Comparison of ENCODE assay signal across 8 cellular contexts in genomic region chr20:33095902-33096584, GRCh38. TPM values are rescaled to one million over a fixed set of nuclear protein-coding genes. Genes with fewer than 3 reads are reported as not detected.
DNase-seq lines count a peak whose midpoint lies in the region; ATAC-seq, FAIRE-seq and TF ChIP-seq lines count a peak whose summit lies in the region.
"Not testable (repeated sequence)": the region's sequence is repeated elsewhere in the genome, so short reads cannot be mapped to it uniquely, and the experiment has no call there.

No MANE protein-coding gene starts in this region.

- CTCF ChIA-PET in endothelial cell of umbilical vein (lab: Charles Lee), result interaction anchor here (0.5 to 2.4 kb wide), 12 partner anchors 8 to 979 kb away, joined by 3 to 27 read pairs (median 3); no protein-coding TSS in a partner anchor

- not testable (repeated sequence) for H3K27ac Mint-ChIP-seq in activated T-cell treated with anti-CD3 and anti-CD28 coated beads, Interleukin-2, amount 50 U/mL, for 24 hours

- not testable (repeated sequence) for TF ChIP-seq POLR2A in endothelial cell of umbilical vein (IDR thresholded peaks at IDR 0.05; ENCODE audit: low read depth, low read length)

- not testable (repeated sequence) for H3K9ac ChIP-seq in endothelial cell of umbilical vein (replicated peaks; ENCODE audit: extremely low read depth, insufficient read depth, low read length)

- H3K27ac ChIP-seq in endothelial cell of umbilical vein (ENCODE audit: insufficient read depth, low read depth, low read length), result not testable (repeated sequence)

- POLR2A ChIA-PET in endothelial cell of umbilical vein (lab: Charles Lee), result interaction anchor here (0.6 kb wide), 1 partner anchor 1080 kb away, joined by 3 read pairs; no protein-coding TSS in a partner anchor

- H3K36me3 Mint-ChIP-seq in activated T-cell treated with anti-CD3 and anti-CD28 coated beads, Interleukin-2, amount 50 U/mL, for 24 hours (ENCODE audit: low read depth), result not testable (repeated sequence)

- ATAC-seq in GM18498 (IDR thresholded peaks at IDR 0.05; ENCODE audit: unreplicated experiment), result peak; percentile 55

- H2AFZ ChIP-seq in endothelial cell of umbilical vein (ENCODE audit: low read depth, low read length), result not testable (repeated sequence)

- not testable (repeated sequence) for H3K4me1 ChIP-seq in endothelial cell of umbilical vein (ENCODE audit: control insufficient read depth, extremely low read depth, insufficient read depth, low read length)

- H3K4me3 Mint-ChIP-seq in activated T-cell treated with anti-CD3 and anti-CD28 coated beads, Interleukin-2, amount 50 U/mL, for 24 hours, result not testable (repeated sequence)

- H3K9me3 Mint-ChIP-seq in activated T-cell treated with anti-CD3 and anti-CD28 coated beads, Interleukin-2, amount 50 U/mL, for 24 hours, result not testable (repeated sequence)

- not testable (repeated sequence) for H3K4me2 ChIP-seq in endothelial cell of umbilical vein (ENCODE audit: insufficient read depth, low read length)

- intact Hi-C loops in endothelial cell of umbilical vein (cut with micrococcal nuclease), result loop anchor here (1.0 kb wide), 2 partner anchors 190 to 194 kb away; no protein-coding TSS in a partner anchor

- not testable (repeated sequence) for H3K79me2 ChIP-seq in endothelial cell of umbilical vein (ENCODE audit: control insufficient read depth, insufficient read depth, low read length)

- peak; percentile 88 for FAIRE-seq in endothelial cell of umbilical vein (lab: Jason Lieb, UNC)

- dilution Hi-C loops in endothelial cell of umbilical vein (cut with MboI; ENCODE audit: extremely low pct_ligation_motif_present, low sequenced_read_pairs), result not testable (repeated sequence)

- not testable (repeated sequence) for H3K27me3 ChIP-seq in endothelial cell of umbilical vein (ENCODE audit: control insufficient read depth in 2 of 2, insufficient read depth in 2 of 2, low read length in 2 of 2)

- BruUV-seq in endothelial cell of umbilical vein (replicated peaks; lab: Mats Ljungman, UMichigan), result not testable (repeated sequence)

- not testable (repeated sequence) for H3K4me1 Mint-ChIP-seq in activated T-cell treated with anti-CD3 and anti-CD28 coated beads, Interleukin-2, amount 50 U/mL, for 24 hours (ENCODE audit: low read depth)

- H4K20me1 ChIP-seq in endothelial cell of umbilical vein (replicated peaks; ENCODE audit: control insufficient read depth, extremely low read depth, insufficient read depth, low read length), result not testable (repeated sequence)

- H3K9me1 ChIP-seq in endothelial cell of umbilical vein (replicated peaks; ENCODE audit: control insufficient read depth, extremely low read depth, insufficient read depth, low read length), result not testable (repeated sequence)

- H3K4me3 ChIP-seq in AG10803 (ENCODE audit: low read length); endothelial cell of umbilical vein (replicated peaks in 1 of 3; ENCODE audit: insufficient read depth in 1 of 3, low read depth in 1 of 3, low read length in 3 of 3): not testable (repeated sequence)

- DNase-seq in AG10803 (ENCODE audit: low read depth) (peak; percentile 58), NCI-H146 (lab: John Stamatoyannopoulos, UW) (peak; percentile 39), RPMI7951 (ENCODE audit: low read depth) (peak; percentile 64), endothelial cell of umbilical vein (ENCODE audit: low read depth, low spot score) (peak; percentile 50), kidney tubule cell (ENCODE audit: low spot score) (peak; percentile 64)
- DNase-seq in activated T-cell treated with anti-CD3 and anti-CD28 coated beads, Interleukin-2, amount 50 U/mL, for 24 hours, result peak; percentile 34
- DNase-seq in stimulated activated CD4-positive, alpha-beta T cell treated with anti-CD3 and anti-CD28 coated beads, Interleukin-12 subunit alpha, Interleukin-12 subunit beta, amount 100 ng/mL, for 48 hours (ENCODE audit: low read depth in 2 of 3, low spot score in 1 of 3), result peak; percentile 7 to 29 (median 7)

- H3K27me3 Mint-ChIP-seq in activated T-cell treated with anti-CD3 and anti-CD28 coated beads, Interleukin-2, amount 50 U/mL, for 24 hours, result not testable (repeated sequence)

- TF ChIP-seq CTCF in AG10803 (conservative IDR thresholded peaks at IDR 0.05; ENCODE audit: low read length) (peak; percentile 82), endothelial cell of umbilical vein (IDR thresholded peaks at IDR 0.05; ENCODE audit: extremely low read depth in 1 of 2, insufficient read depth in 1 of 2, low read depth in 1 of 2, low read length in 2 of 2) (peak; percentile 60 to 61)

- not testable (repeated sequence) for H3K36me3 ChIP-seq in endothelial cell of umbilical vein (ENCODE audit: control insufficient read depth in 2 of 2, extremely low read depth in 1 of 2, insufficient read depth in 2 of 2, low read length in 2 of 2)

- H3K9me3 ChIP-seq in endothelial cell of umbilical vein (replicated peaks; ENCODE audit: control insufficient read depth, insufficient read depth, low read length), result not testable (repeated sequence)

TF ChIP-seq in endothelial cell of umbilical vein, 7 proteins besides CTCF, POLR2A, EP300 and RAD21:
- TF ChIP-seq MAX (IDR thresholded peaks at IDR 0.05; ENCODE audit: insufficient read depth, insufficient read length), result peak; percentile 71

RNA-seq across cellular contexts. Expression of gene BPIFB4, which starts 16.6 kb away (rescaled TPM):
- not detected in 2 replicates for total RNA-seq in RPMI7951 (2014; rRNA removed; shearing (Covaris generic))
- total RNA-seq in endothelial cell of umbilical vein, result not detected in 2 replicates
- not detected in 2 replicates for polyA plus RNA-seq in endothelial cell of umbilical vein
- not detected in 2 replicates for polyA plus RNA-seq in endothelial cell of umbilical vein (2011; cell fraction: cytosol; rRNA removed)
- not detected in 2 replicates for polyA plus RNA-seq in endothelial cell of umbilical vein (2011; cell fraction: nucleus; rRNA removed)
- polyA plus RNA-seq in endothelial cell of umbilical vein (2012), result not detected in 2 replicates
- polyA minus RNA-seq in endothelial cell of umbilical vein, result not detected in 2 replicates
- polyA minus RNA-seq in endothelial cell of umbilical vein (2011; cell fraction: cytosol; rRNA and poly(A)+ RNA removed), result not detected
- not detected in 2 replicates for polyA minus RNA-seq in endothelial cell of umbilical vein (2011; cell fraction: nucleus; rRNA and poly(A)+ RNA removed)

RNA-seq across cellular contexts. Expression of gene BPIFB3, which starts 42.3 kb away (rescaled TPM):
- not detected in 2 replicates for total RNA-seq in RPMI7951 (2014; rRNA removed; shearing (Covaris generic))
- not detected in 2 replicates for total RNA-seq in endothelial cell of umbilical vein
- polyA plus RNA-seq in endothelial cell of umbilical vein, result not detected in 2 replicates
- not detected in 2 replicates for polyA plus RNA-seq in endothelial cell of umbilical vein (2011; cell fraction: cytosol; rRNA removed)
- not detected in 2 replicates for polyA plus RNA-seq in endothelial cell of umbilical vein (2011; cell fraction: nucleus; rRNA removed)
- polyA plus RNA-seq in endothelial cell of umbilical vein (2012), result not detected in 2 replicates
- not detected in 2 replicates for polyA minus RNA-seq in endothelial cell of umbilical vein
- polyA minus RNA-seq in endothelial cell of umbilical vein (2011; cell fraction: cytosol; rRNA and poly(A)+ RNA removed), result not detected
- not detected in 2 replicates for polyA minus RNA-seq in endothelial cell of umbilical vein (2011; cell fraction: nucleus; rRNA and poly(A)+ RNA removed)

Comparison
In these comparisons a context has a peak if more than half of its experiments do, and no peak if none do; other contexts are left out.
1. DNase-seq: peak in every context shown above with its lines; median percentile 64 in RPMI7951; 64 in kidney tubule cell; 58 in AG10803; 50 in endothelial cell of umbilical vein; 39 in NCI-H146; 34 in activated T-cell treated with anti-CD3 and anti-CD28 coated beads, Interleukin-2, amount 50 U/mL, for 24 hours; 7 in stimulated activated CD4-positive, alpha-beta T cell treated with anti-CD3 and anti-CD28 coated beads, Interleukin-12 subunit alpha, Interleukin-12 subunit beta, amount 100 ng/mL, for 48 hours.